Comparison of ENCODE assay signal across 8 cellular contexts in genomic region chr15:41967506-41968206, GRCh38. TPM values are rescaled to one million over a fixed set of nuclear protein-coding genes. Genes with fewer than 3 reads are reported as not detected.
DNase-seq lines count a peak whose midpoint lies in the region; ATAC-seq and TF ChIP-seq lines count a peak whose summit lies in the region.

No MANE protein-coding gene starts in this region.

- H3K36me3 ChIP-seq in ACC112 (ENCODE audit: insufficient read depth, low read length): no peaks in the 10 kb centered on the region

- H3K4me3 ChIP-seq in ACC112 (ENCODE audit: low read depth, low read length): 0 out of 2 replicates have a peak overlapping the region, but pooled peaks have one; percentile 14

- no peak for ATAC-seq in HG02970 (IDR thresholded peaks at IDR 0.05; ENCODE audit: low FRiP score, unreplicated experiment)
- ATAC-seq in HG03520 (IDR thresholded peaks at IDR 0.05; ENCODE audit: unreplicated experiment): no peak

- DNase-seq in HCEC 1CT (peak; percentile 25), astrocyte of the hippocampus (ENCODE audit: low read depth, low spot score) (peak; percentile 48), mesothelial cell of epicardium (ENCODE audit: low spot score in 2 of 2, unreplicated experiment in 2 of 2) (no peak), NCI-H187 (lab: John Stamatoyannopoulos, UW) (no peak), NCI-H2107 treated with DMSO at 0.1 percent for 48 hours (lab: John Stamatoyannopoulos, UW; ENCODE audit: unreplicated experiment) (no peak)

- H3K27ac Mint-ChIP-seq in mesothelial cell of epicardium: peak overlapping the region; percentile 48

- no peak for TF ChIP-seq CTCF in mesothelial cell of epicardium (IDR thresholded peaks at IDR 0.05; ENCODE audit: unreplicated experiment)

- peaks cover 28% of the 10 kb centered on the region for H3K4me1 Mint-ChIP-seq in mesothelial cell of epicardium

- H3K27me3 ChIP-seq in ACC112 (ENCODE audit: insufficient read depth, low read length): no peaks in the 10 kb centered on the region

- peak overlapping the region; percentile 37 for H2AFZ ChIP-seq in ACC112 (ENCODE audit: low read length, unreplicated experiment)

- H3K27ac ChIP-seq in ACC112 (ENCODE audit: low read depth, low read length): peak overlapping the region; percentile 62

- H3K27me3 Mint-ChIP-seq in mesothelial cell of epicardium (ENCODE audit: low read depth): no peaks in the 10 kb centered on the region

- H3K4me1 ChIP-seq in ACC112 (ENCODE audit: control insufficient read depth, insufficient read depth, low read length, unreplicated experiment): peaks cover 34% of the 10 kb centered on the region

- H3K4me3 Mint-ChIP-seq in mesothelial cell of epicardium: no peak overlapping the region

- H3K36me3 Mint-ChIP-seq in mesothelial cell of epicardium: no peaks in the 10 kb centered on the region

- no peaks in the 10 kb centered on the region for H3K9me3 Mint-ChIP-seq in mesothelial cell of epicardium

- peaks cover 70% of the 10 kb centered on the region for H3K79me2 ChIP-seq in ACC112 (ENCODE audit: control insufficient read depth, insufficient read depth, low read length, unreplicated experiment)

RNA-seq across cellular contexts. Expression of gene EHD4, which starts 4.7 kb away (rescaled TPM):
- total RNA-seq in mesothelial cell of epicardium: 14.5 to 16.1 TPM (median 15.8 TPM) in 3 replicates

RNA-seq across cellular contexts. Expression of gene PLA2G4E, which starts 53.2 kb away (rescaled TPM):
- not detected in 3 replicates for total RNA-seq in mesothelial cell of epicardium

Comparison
In these comparisons a context has a peak if more than half of its experiments do, and no peak if none do; other contexts are left out.
1. DNase-seq: peak in HCEC 1CT (single experiment) and astrocyte of the hippocampus (single experiment); none in mesothelial cell of epicardium (0 of 2), NCI-H187 (0 of 2) and NCI-H2107 treated with DMSO at 0.1 percent for 48 hours (single experiment).